31 cellular contexts compared by ENCODE assay signal in the genomic region with DNA sequence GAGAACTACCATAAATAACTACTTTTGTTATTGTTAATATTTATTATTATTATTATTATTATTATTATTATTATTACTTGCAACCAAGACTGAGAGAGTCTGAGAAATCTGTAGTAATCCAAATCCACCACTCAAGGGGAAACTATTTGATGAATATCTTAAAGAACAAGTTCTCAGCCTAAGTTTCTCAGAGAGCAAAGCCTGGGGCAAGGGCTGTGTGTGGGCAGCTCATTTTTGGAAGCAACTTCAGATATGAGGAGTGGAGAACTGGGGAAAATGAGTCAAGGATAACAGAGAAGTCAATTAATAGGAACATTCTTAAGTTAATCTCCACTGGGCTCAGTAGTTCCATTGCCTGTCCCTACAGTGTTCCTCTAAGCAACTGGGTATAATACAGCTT. TPM values are rescaled to one million over a fixed set of nuclear protein-coding genes. Genes with fewer than 3 reads are reported as not detected.
"Had no signal": no experiment of that assay in that cellular context is flagged by ENCODE, and none has a peak within 500 bp of the region (broad histone marks: within the 10 kb centered on the region; RNA-seq: fewer than 3 reads in every experiment).

No MANE protein-coding gene starts in this region.

- H3K9me3 ChIP-seq: colonic mucosa, esophagus muscularis mucosa, esophagus squamous epithelium, gastrocnemius medialis, gastroesophageal sphincter, heart left ventricle, heart right ventricle had no signal

- ATAC-seq: effector memory CD8-positive, alpha-beta T cell; esophagus mucosa; foreskin keratinocyte; gastrocnemius medialis; gastroesophageal sphincter; heart left ventricle; heart right ventricle had no signal

- FAIRE-seq: colon, endometrium, endothelial cell of umbilical vein, frontal cortex had no signal

- DNase-seq: colonic mucosa; cortex of kidney; dermis blood vessel endothelial cell; dorsolateral prefrontal cortex; effector CD4-positive, alpha-beta T cell; effector CD8-positive, alpha-beta T cell; effector memory CD4-positive, alpha-beta T cell; effector memory CD8-positive, alpha-beta T cell; endodermal cell; erythroblast; esophagus squamous epithelium; foreskin fibroblast; foreskin keratinocyte; foreskin melanocyte; gastrocnemius medialis; glutamatergic neuron; head of caudate nucleus; heart left ventricle; heart right ventricle had no signal

- H3K4me1 ChIP-seq: colonic mucosa, foreskin keratinocyte, gastrocnemius medialis had no signal

- H3K36me3 ChIP-seq: colonic mucosa, esophagus muscularis mucosa, esophagus squamous epithelium, gastrocnemius medialis, gastroesophageal sphincter, heart left ventricle, heart right ventricle had no signal

- H3K4me3 ChIP-seq: colonic mucosa, coronary artery, dorsolateral prefrontal cortex, esophagus muscularis mucosa, esophagus squamous epithelium, gastrocnemius medialis, gastroesophageal sphincter, heart left ventricle, heart right ventricle had no signal

- H3K27ac ChIP-seq: colonic mucosa, coronary artery, dorsolateral prefrontal cortex, epithelial cell of prostate, esophagus muscularis mucosa, esophagus squamous epithelium, foreskin keratinocyte, gastrocnemius medialis, gastroesophageal sphincter, heart left ventricle, heart right ventricle had no signal

- H3K27me3 ChIP-seq: colonic mucosa, dorsolateral prefrontal cortex, esophagus muscularis mucosa, esophagus squamous epithelium, foreskin keratinocyte, gastrocnemius medialis, gastroesophageal sphincter, heart left ventricle, heart right ventricle had no signal

RNA-seq across cellular contexts. Expression of gene KCNJ16, which starts 57.1 kb away (rescaled TPM):
- total RNA-seq: dermis microvascular lymphatic vessel endothelial cell, endothelial cell of umbilical vein, esophagus mucosa, fibroblast of lung, fibroblast of villous mesenchyme, foreskin keratinocyte had no signal
- polyA plus RNA-seq: fibroblast of lung, foreskin keratinocyte, heart right ventricle had no signal
